7 cellular contexts compared by ENCODE assay signal in the genomic region with DNA sequence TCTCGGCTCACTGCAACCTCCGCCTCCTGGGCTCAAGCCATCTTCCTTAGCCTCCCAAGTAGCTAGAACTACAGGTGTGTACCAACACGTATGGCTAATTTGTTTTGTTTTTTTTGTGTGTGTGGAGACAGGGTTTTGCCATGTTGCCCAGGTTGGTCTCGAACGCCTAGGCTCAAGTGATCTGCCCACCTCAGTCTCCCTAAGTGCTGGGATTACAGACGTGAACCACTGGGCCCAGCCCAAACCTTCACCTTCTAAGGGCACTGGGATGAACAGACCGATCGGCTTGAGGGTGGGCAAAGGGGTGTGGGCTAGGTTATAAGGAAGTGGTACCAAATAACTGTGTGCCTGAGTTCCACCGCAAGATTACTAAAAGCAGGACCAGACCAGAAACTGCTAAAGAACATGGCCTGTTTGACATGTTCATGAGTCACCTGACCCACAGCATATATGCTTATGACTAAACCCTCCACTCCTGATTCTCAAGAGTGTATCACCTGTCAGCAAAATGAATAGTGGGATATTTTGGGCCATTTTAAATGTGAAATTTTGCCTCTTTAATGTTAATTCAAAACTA. TPM values are rescaled to one million over a fixed set of nuclear protein-coding genes. Genes with fewer than 3 reads are reported as not detected.
DNase-seq lines count a peak whose midpoint lies in the region; ATAC-seq and TF ChIP-seq lines count a peak whose summit lies in the region.
"Had no signal": no experiment of that assay in that cellular context is flagged by ENCODE, and none has a peak within 500 bp of the region (broad histone marks: within the 10 kb centered on the region; RNA-seq: fewer than 3 reads in every experiment).

No MANE protein-coding gene starts in this region.

- DNase-seq in left lobe of liver (ENCODE audit: low spot score) (peak; percentile 19), CD14-positive monocyte (ENCODE audit: low spot score) (no peak)

- no peak for TF ChIP-seq CTCF in CD14-positive monocyte (IDR thresholded peaks at IDR 0.05)

- ATAC-seq in HG02798 (IDR thresholded peaks at IDR 0.05; ENCODE audit: poor library complexity, unreplicated experiment), result peak; percentile 63
- no peak for ATAC-seq in left lobe of liver
- ATAC-seq in HG03097 (IDR thresholded peaks at IDR 0.05; ENCODE audit: low FRiP score, unreplicated experiment), result no peak
- ATAC-seq: Right ventricle myocardium inferior had no signal

- H3K27me3 Mint-ChIP-seq in CD14-positive monocyte (ENCODE audit: low read depth in 3 of 3), result no peaks in the 10 kb centered on the region
- H3K27me3 Mint-ChIP-seq: IgD-negative memory B cell had no signal

- no peak overlapping the region for H3K4me3 Mint-ChIP-seq in CD14-positive monocyte

- H3K27ac Mint-ChIP-seq in CD14-positive monocyte, result peak overlapping the region in 1 of 7 donors; percentile 32

- H3K9me3 Mint-ChIP-seq in CD14-positive monocyte, result no peaks in the 10 kb centered on the region
- H3K9me3 Mint-ChIP-seq: IgD-negative memory B cell had no signal

- H3K4me1 Mint-ChIP-seq in CD14-positive monocyte, result peaks cover 18% of the 10 kb centered on the region

- intact Hi-C loops in CD14-positive monocyte (cut with micrococcal nuclease), result no loop called here

- peaks cover 49 to 63% of the 10 kb centered on the region in 2 donors for H3K36me3 Mint-ChIP-seq in CD14-positive monocyte

RNA-seq across cellular contexts. Expression of gene TMEM97, which starts 8.1 kb away (rescaled TPM):
- total RNA-seq in left lobe of liver, result 29.6 TPM
- 1 to 10 TPM; 1.4 to 1.5 TPM for polyA plus RNA-seq in CD14-positive monocyte

RNA-seq across cellular contexts. Expression of gene IFT20, which starts 8.2 kb away (rescaled TPM):
- total RNA-seq in left lobe of liver, result 24.2 TPM
- polyA plus RNA-seq in CD14-positive monocyte, result 10 to 100 TPM; 61.1 to 79.1 TPM

RNA-seq across cellular contexts. Expression of gene TNFAIP1, which starts 8.4 kb away (rescaled TPM):
- total RNA-seq in left lobe of liver, result 28.8 TPM
- polyA plus RNA-seq in CD14-positive monocyte, result 1 to 10 TPM; 7.2 to 9.4 TPM

RNA-seq across cellular contexts. Expression of gene POLDIP2, which starts 30.2 kb away (rescaled TPM):
- 119 TPM for total RNA-seq in left lobe of liver
- 10 to 100 TPM; 72.4 to 76.9 TPM for polyA plus RNA-seq in CD14-positive monocyte

RNA-seq across cellular contexts. Expression of gene SEBOX, which starts 37.9 kb away (rescaled TPM):
- total RNA-seq in left lobe of liver, result not detected
- polyA plus RNA-seq in CD14-positive monocyte, result not detected
- total RNA-seq: kidney epithelial cell, Right ventricle myocardium inferior had no signal
- polyA plus RNA-seq: IgD-negative memory B cell had no signal
